ENCODE assay signal across 13 cellular contexts in genomic region chr1:91889717-91890459, GRCh38. TPM values are rescaled to one million over a fixed set of nuclear protein-coding genes. Genes with fewer than 3 reads are reported as not detected.
A peak's percentile ranks its signal among the peaks of the same experiment; 100 is the strongest.
DNase-seq lines count a peak whose midpoint lies in the region; TF ChIP-seq lines count a peak whose summit lies in the region.
"Had no signal": no experiment of that assay in that cellular context is flagged by ENCODE, and none has a peak within 500 bp of the region (broad histone marks: within the 10 kb centered on the region; RNA-seq: fewer than 3 reads in every experiment).

No MANE protein-coding gene starts in this region.

- peaks cover 4% of the 10 kb centered on the region for H3K27me3 Mint-ChIP-seq in chondrocyte (ENCODE audit: low read depth)

- 81% methylated on average over 5 of the region's 5 CpGs for WGBS in liver

- TF ChIP-seq RAD21 in liver (IDR thresholded peaks at IDR 0.05): no peak

- H3K4me3 ChIP-seq in liver (ENCODE audit: low read depth in 1 of 3, low read length in 3 of 3): no peak overlapping the region
- H3K4me3 ChIP-seq: skin epidermis had no signal

- peaks cover 0 to 11% (median 5%) of the 10 kb centered on the region in 4 donors for H3K4me1 ChIP-seq in liver (ENCODE audit: control insufficient read depth in 4 of 4, insufficient read depth in 4 of 4, low read length in 3 of 4)

- peak overlapping the region in 1 of 2 donors; percentile 2 for H3K27ac ChIP-seq in liver (ENCODE audit: low read depth in 1 of 2, low read length in 2 of 2)

- H3K27me3 ChIP-seq in liver (ENCODE audit: control insufficient read depth in 4 of 4, insufficient read depth in 4 of 4, low read length in 3 of 4): no peaks in the 10 kb centered on the region

- H3K27ac Mint-ChIP-seq in chondrocyte (ENCODE audit: unreplicated experiment): no peak overlapping the region

- H3K9me3 Mint-ChIP-seq in chondrocyte (ENCODE audit: low read depth): no peaks in the 10 kb centered on the region

- no peak overlapping the region for H3K4me3 Mint-ChIP-seq in chondrocyte (ENCODE audit: unreplicated experiment)
- H3K4me3 Mint-ChIP-seq: activated naive CD4-positive, alpha-beta T cell treated with anti-CD3 and anti-CD28 coated beads, Interleukin-2, amount 10 ng/mL, durations not matched to agents 7 days and 5 days had no signal

- no peaks in the 10 kb centered on the region for H3K9me3 ChIP-seq in liver (ENCODE audit: control insufficient read depth in 4 of 4, low read length in 3 of 4)

- TF ChIP-seq CTCF in liver (IDR thresholded peaks at IDR 0.05; ENCODE audit: low read depth, low read length, missing input control): no peak
- TF ChIP-seq CTCF in chondrocyte (IDR thresholded peaks at IDR 0.05): no peak

- H3K36me3 ChIP-seq in liver (ENCODE audit: control insufficient read depth in 4 of 4, insufficient read depth in 3 of 4, low read depth in 1 of 4, low read length in 3 of 4): no peaks in the 10 kb centered on the region

- DNase-seq in COR-L47 (lab: John Stamatoyannopoulos, UW): peak; percentile 22
- DNase-seq in HT1080 (ENCODE audit: low read depth): peak; percentile 48
- peak; percentile 39 for DNase-seq in central memory CD4-positive, alpha-beta T cell
- DNase-seq in NCI-H1105 (lab: John Stamatoyannopoulos, UW): no peak
- DNase-seq in activated CD4-positive, alpha-beta T cell treated with anti-CD3 and anti-CD28 coated beads, Interleukin-2, amount 50 U/mL, for 1 hour: no peak
- no peak for DNase-seq in epidermal melanocyte (ENCODE audit: insufficient read length, low spot score)
- no peak for DNase-seq in chondrocyte (ENCODE audit: low spot score)
- DNase-seq: activated CD4-positive, alpha-beta T cell treated with anti-CD3 and anti-CD28 coated beads, Interleukin-2, amount 50 U/mL, for 48 hours; activated naive CD4-positive, alpha-beta T cell treated with anti-CD3 and anti-CD28 coated beads, Interleukin-2, amount 10 ng/mL, durations not matched to agents 7 days and 5 days had no signal

- H3K9ac ChIP-seq in liver (ENCODE audit: low read depth in 1 of 2, low read length in 2 of 2): no peak overlapping the region

- H3K4me1 Mint-ChIP-seq in chondrocyte (ENCODE audit: low read depth): peaks cover 20% of the 10 kb centered on the region

- H3K36me3 Mint-ChIP-seq in chondrocyte (ENCODE audit: low read depth): peaks cover 2% of the 10 kb centered on the region
- H3K36me3 Mint-ChIP-seq: activated naive CD4-positive, alpha-beta T cell treated with anti-CD3 and anti-CD28 coated beads, Interleukin-2, amount 10 ng/mL, durations not matched to agents 7 days and 5 days had no signal

TF ChIP-seq in liver, 16 proteins besides CTCF, POLR2A, EP300 and RAD21:
- TF ChIP-seq FOXA2 (IDR thresholded peaks at IDR 0.05) (peak; percentile 32), HNF4A (conservative IDR thresholded peaks at IDR 0.05) (no peak), ZBTB33 (IDR thresholded peaks at IDR 0.05) (no peak)

RNA-seq across cellular contexts. Expression of gene TGFBR3, which starts 3.9 kb away (rescaled TPM):
- 7.8 and 12.0 TPM in 2 replicates for total RNA-seq in HT1080 (2014; rRNA removed; shearing (Covaris generic))
- 3.3 and 4.6 TPM in 2 replicates for polyA plus RNA-seq in HT1080 (2015; cell fraction: cytosol; rRNA removed)
- polyA plus RNA-seq in HT1080 (2015; cell fraction: nucleus; rRNA removed): 4.2 and 4.5 TPM in 2 replicates
- total RNA-seq in liver (10 to 100 TPM; 12.3 to 19.3 TPM), chondrocyte (0.80 to 2.8 TPM (median 1.4 TPM) in 3 replicates)
- polyA plus RNA-seq in liver: 1 to 10 TPM; 6.1 to 7.5 TPM

RNA-seq across cellular contexts. Expression of gene BRDT, which starts 59.3 kb away (rescaled TPM):
- not detected in 2 replicates for total RNA-seq in HT1080 (2014; rRNA removed; shearing (Covaris generic))
- not detected in 2 replicates for polyA plus RNA-seq in HT1080 (2015; cell fraction: cytosol; rRNA removed)
- polyA plus RNA-seq in HT1080 (2015; cell fraction: nucleus; rRNA removed): not detected in 2 replicates
- not detected for total RNA-seq in liver
- not detected for polyA plus RNA-seq in liver
- total RNA-seq in chondrocyte: not detected in 3 replicates
- total RNA-seq: dermis microvascular lymphatic vessel endothelial cell, myocyte had no signal

Comparison
In these comparisons a context has a peak if more than half of its experiments do, and no peak if none do; other contexts are left out.
1. DNase-seq: peak in COR-L47 (single experiment), HT1080 (single experiment) and central memory CD4-positive, alpha-beta T cell (single experiment); none in NCI-H1105 (single experiment), activated CD4-positive, alpha-beta T cell treated with anti-CD3 and anti-CD28 coated beads, Interleukin-2, amount 50 U/mL, for 1 hour (single experiment), epidermal melanocyte (single experiment) and chondrocyte (single experiment).